In genomic region chr1:22263359-22263758, GRCh38 we compare ENCODE assay signal across 16 cellular contexts.
DNase-seq lines count a peak whose midpoint lies in the region; ATAC-seq and TF ChIP-seq lines count a peak whose summit lies in the region.
"Had no signal": no experiment of that assay in that cellular context is flagged by ENCODE, and none has a peak within 500 bp of the region (broad histone marks: within the 10 kb centered on the region; RNA-seq: fewer than 3 reads in every experiment).

No MANE protein-coding gene starts in this region.

- H3K4me3 Mint-ChIP-seq in nephron progenitor cell = no peak overlapping the region
- H3K4me3 Mint-ChIP-seq in naive thymus-derived CD8-positive, alpha-beta T cell = no peak overlapping the region
- H3K4me3 Mint-ChIP-seq: CD4-positive, alpha-beta memory T cell had no signal

- H3K27me3 ChIP-seq in HUES6 (ENCODE audit: control insufficient read depth, insufficient read depth, low read length) (no peaks in the 10 kb centered on the region), mesendoderm (ENCODE audit: insufficient read depth, low read length, poor library complexity) (no peaks in the 10 kb centered on the region)

- no peak overlapping the region for H3K23ac ChIP-seq in mesendoderm (ENCODE audit: low read length)

- H3K9ac ChIP-seq in HUES6 (ENCODE audit: low read length) (peak overlapping the region; percentile 29), mesendoderm (ENCODE audit: low read length) (no peak overlapping the region)
- H3K9ac ChIP-seq: GM23248 had no signal

- H4K5ac ChIP-seq in mesendoderm (ENCODE audit: low read length) = no peak overlapping the region

- POLR2A ChIA-PET in naive thymus-derived CD8-positive, alpha-beta T cell (lab: Charles Lee) = no interaction called here

- no peaks in the 10 kb centered on the region for H3K36me3 Mint-ChIP-seq in nephron progenitor cell (ENCODE audit: low read depth)
- no peaks in the 10 kb centered on the region for H3K36me3 Mint-ChIP-seq in naive thymus-derived CD8-positive, alpha-beta T cell
- H3K36me3 Mint-ChIP-seq: CD4-positive, alpha-beta memory T cell had no signal

- no peak overlapping the region for H2BK120ac ChIP-seq in mesendoderm (ENCODE audit: low read depth, low read length)

- H2BK5ac ChIP-seq in mesendoderm (ENCODE audit: low read length) = no peak overlapping the region

- H3K27ac ChIP-seq in HUES6 (ENCODE audit: low read depth, low read length) (no peak overlapping the region), mesendoderm (ENCODE audit: low read depth, low read length) (no peak overlapping the region)
- H3K27ac ChIP-seq: GM23248, SJSA1 had no signal

- no peak overlapping the region for H3K4me2 ChIP-seq in mesendoderm (ENCODE audit: low read length)

- WGBS in mesendoderm (ENCODE audit: extremely low coverage, insufficient coverage, low lambda C conversion rate) = no CpG with 5 or more reads among the region's 10 CpGs

- H2BK15ac ChIP-seq in mesendoderm (replicated peaks; ENCODE audit: low read depth) = no peak overlapping the region

- ATAC-seq in naive thymus-derived CD8-positive, alpha-beta T cell = no peak
- ATAC-seq: HCT116, Right ventricle myocardium inferior had no signal

- H3K18ac ChIP-seq in mesendoderm (ENCODE audit: low read length) = no peak overlapping the region

- no peak overlapping the region for H3K27ac Mint-ChIP-seq in nephron progenitor cell
- no peak overlapping the region for H3K27ac Mint-ChIP-seq in naive thymus-derived CD8-positive, alpha-beta T cell
- H3K27ac Mint-ChIP-seq: IgD-negative memory B cell had no signal

- no peaks in the 10 kb centered on the region for H3K9me3 Mint-ChIP-seq in nephron progenitor cell
- no peaks in the 10 kb centered on the region for H3K9me3 Mint-ChIP-seq in naive thymus-derived CD8-positive, alpha-beta T cell
- H3K9me3 Mint-ChIP-seq: CD4-positive, alpha-beta memory T cell had no signal

- H3K4ac ChIP-seq in mesendoderm (ENCODE audit: low read depth, low read length) = no peak overlapping the region

- H3K36me3 ChIP-seq in HUES6 (ENCODE audit: control insufficient read depth, insufficient read depth, low read length) (no peaks in the 10 kb centered on the region), mesendoderm (ENCODE audit: control insufficient read depth, insufficient read depth, low read length) (no peaks in the 10 kb centered on the region)
- H3K36me3 ChIP-seq: SJSA1 had no signal

- no peaks in the 10 kb centered on the region for H3K79me1 ChIP-seq in mesendoderm (ENCODE audit: low read length)

- DNase-seq in NCI-H748 (lab: John Stamatoyannopoulos, UW; ENCODE audit: unreplicated experiment) (peak; percentile 19), NCI-H748 treated with DMSO at 0.1 percent for 48 hours (lab: John Stamatoyannopoulos, UW) (no peak), mesendoderm (no peak), nephron progenitor cell (no peak), superior temporal gyrus (ENCODE audit: extremely low spot score) (no peak)
- DNase-seq in naive thymus-derived CD8-positive, alpha-beta T cell = no peak
- DNase-seq: Calu3; CD4-positive, alpha-beta memory T cell; GM23248; NCI-H1694; T-helper 1 cell had no signal

- H3K4me3 ChIP-seq in HUES6 (ENCODE audit: low read depth, low read length) (no peak overlapping the region), mesendoderm (ENCODE audit: low read length) (no peak overlapping the region)
- H3K4me3 ChIP-seq: GM23248, SJSA1 had no signal

- no peaks in the 10 kb centered on the region for H3K9me3 ChIP-seq in HUES6 (ENCODE audit: control insufficient read depth, insufficient read depth, low read depth, low read length)
- H3K9me3 ChIP-seq: SJSA1 had no signal

- peaks cover 12% of the 10 kb centered on the region for H3K27me3 Mint-ChIP-seq in nephron progenitor cell (ENCODE audit: low read depth, poor library complexity)
- H3K27me3 Mint-ChIP-seq in naive thymus-derived CD8-positive, alpha-beta T cell = peaks cover 0 to 33% (median 16%) of the 10 kb centered on the region in 5 donors

- no peak overlapping the region for H4K8ac ChIP-seq in mesendoderm (ENCODE audit: low read depth, low read length)

- H3K4me1 Mint-ChIP-seq in nephron progenitor cell = peaks cover 88% of the 10 kb centered on the region
- H3K4me1 Mint-ChIP-seq in naive thymus-derived CD8-positive, alpha-beta T cell = peaks cover 1 to 6% (median 4%) of the 10 kb centered on the region in 4 donors

- peak overlapping the region; percentile 20 for H3K56ac ChIP-seq in mesendoderm (ENCODE audit: low read length)

- H3K4me1 ChIP-seq in HUES6 (ENCODE audit: control insufficient read depth, insufficient read depth, low read length) (peaks cover 37% of the 10 kb centered on the region), mesendoderm (ENCODE audit: control insufficient read depth, low read depth, low read length) (peaks cover 3% of the 10 kb centered on the region)

- H2AK5ac ChIP-seq in mesendoderm (ENCODE audit: low read length) = no peak overlapping the region

- H3K79me2 ChIP-seq in mesendoderm (ENCODE audit: control insufficient read depth, insufficient read depth, low read length) = no peaks in the 10 kb centered on the region

- no peak for TF ChIP-seq CTCF in nephron progenitor cell (IDR thresholded peaks at IDR 0.05)
